In genomic region chr6:162721404-162721687, GRCh38 we compare ENCODE assay signal across 20 cellular contexts. TPM values are rescaled to one million over a fixed set of nuclear protein-coding genes. Genes with fewer than 3 reads are reported as not detected.
A peak's percentile ranks its signal among the peaks of the same experiment; 100 is the strongest.
DNase-seq lines count a peak whose midpoint lies in the region; ATAC-seq and TF ChIP-seq lines count a peak whose summit lies in the region.
"Had no signal": no experiment of that assay in that cellular context is flagged by ENCODE, and none has a peak within 500 bp of the region (broad histone marks: within the 10 kb centered on the region; RNA-seq: fewer than 3 reads in every experiment).

No MANE protein-coding gene starts in this region.

- H3K36me3 ChIP-seq in cardiac muscle cell (no peaks in the 10 kb centered on the region), left ventricle myocardium inferior (no peaks in the 10 kb centered on the region), mesendoderm (ENCODE audit: control insufficient read depth, insufficient read depth, low read length) (no peaks in the 10 kb centered on the region), skeletal muscle tissue (ENCODE audit: control insufficient read depth in 3 of 3, insufficient read depth in 3 of 3, low read length in 3 of 3) (no peaks in the 10 kb centered on the region)
- H3K36me3 ChIP-seq: BE2C had no signal

- peaks cover 28% of the 10 kb centered on the region for H3K4me1 ChIP-seq in cardiac muscle cell (ENCODE audit: low read depth)
- H3K4me1 ChIP-seq in left ventricle myocardium inferior: peaks cover 45% of the 10 kb centered on the region
- H3K4me1 ChIP-seq in mesendoderm (ENCODE audit: control insufficient read depth, low read depth, low read length): no peaks in the 10 kb centered on the region
- peaks cover 3 to 19% (median 6%) of the 10 kb centered on the region in 3 donors for H3K4me1 ChIP-seq in skeletal muscle tissue (ENCODE audit: control insufficient read depth in 3 of 3, insufficient read depth in 3 of 3, low read length in 3 of 3)

- no peak overlapping the region for H2BK120ac ChIP-seq in mesendoderm (ENCODE audit: low read depth, low read length)

- H3K4me2 ChIP-seq in mesendoderm (ENCODE audit: low read length): no peak overlapping the region

- H3K4ac ChIP-seq in mesendoderm (ENCODE audit: low read depth, low read length): no peak overlapping the region

- H3K79me2 ChIP-seq in mesendoderm (ENCODE audit: control insufficient read depth, insufficient read depth, low read length): no peaks in the 10 kb centered on the region

- H3K4me3 ChIP-seq in cardiac muscle cell (no peak overlapping the region), left ventricle myocardium inferior (no peak overlapping the region), mesendoderm (ENCODE audit: low read length) (no peak overlapping the region), skeletal muscle tissue (ENCODE audit: low read length in 3 of 3) (no peak overlapping the region)

- peaks cover under 1% of the 10 kb centered on the region for H3K4me1 Mint-ChIP-seq in stimulated activated memory B cell treated with anti-CD40 and anti-IgM and Interleukin-4, amounts not matched to agents 10 μg/mL and 1 μg/mL and 100 μg/mL, for 72 hours
- H3K4me1 Mint-ChIP-seq: IgD-negative memory B cell had no signal

- H3K27me3 ChIP-seq in cardiac muscle cell (no peaks in the 10 kb centered on the region), left ventricle myocardium inferior (ENCODE audit: low read depth) (no peaks in the 10 kb centered on the region), mesendoderm (ENCODE audit: insufficient read depth, low read length, poor library complexity) (no peaks in the 10 kb centered on the region), skeletal muscle tissue (ENCODE audit: control insufficient read depth in 3 of 3, insufficient read depth in 3 of 3, low read length in 3 of 3) (no peaks in the 10 kb centered on the region)
- H3K27me3 ChIP-seq: BE2C had no signal

- no CpG with 5 or more reads among the region's 2 CpGs for WGBS in mesendoderm (ENCODE audit: extremely low coverage, insufficient coverage, low lambda C conversion rate)

- H3K79me1 ChIP-seq in mesendoderm (ENCODE audit: low read length): no peaks in the 10 kb centered on the region

- H3K9me3 Mint-ChIP-seq in stimulated activated memory B cell treated with anti-CD40 and anti-IgM and Interleukin-4, amounts not matched to agents 10 μg/mL and 1 μg/mL and 100 μg/mL, for 72 hours: peaks cover 8% of the 10 kb centered on the region

- H3K27ac Mint-ChIP-seq in stimulated activated memory B cell treated with anti-CD40 and anti-IgM and Interleukin-4, amounts not matched to agents 10 μg/mL and 1 μg/mL and 100 μg/mL, for 72 hours: no peak overlapping the region
- H3K27ac Mint-ChIP-seq: CD4-positive, CD25-positive, alpha-beta regulatory T cell; CD8-positive, alpha-beta memory T cell; HFFc6; IgD-negative memory B cell had no signal

- DNase-seq in cardiac muscle cell (ENCODE audit: low read depth in 1 of 2, low spot score in 1 of 2) (no peak), left ventricle myocardium inferior (no peak), mesendoderm (peak; percentile 16), D341Med (ENCODE audit: low spot score) (no peak), iPS-NIHi11 (ENCODE audit: low spot score) (no peak)
- DNase-seq: ACHN; BE2C; C1 segment of cervical spinal cord; CD4-positive, CD25-positive, alpha-beta regulatory T cell; CD8-positive, alpha-beta memory T cell; COR-L47; GDM1; GOT3; H7; HFFc6 had no signal

- H3K18ac ChIP-seq in mesendoderm (ENCODE audit: low read length): no peak overlapping the region

- ATAC-seq in stimulated activated memory B cell treated with anti-CD40 and anti-IgM and Interleukin-4, amounts not matched to agents 10 μg/mL and 1 μg/mL and 100 μg/mL, for 72 hours: no peak
- no peak for ATAC-seq in HG03342 (IDR thresholded peaks at IDR 0.05; ENCODE audit: unreplicated experiment)
- ATAC-seq: HCT116 had no signal

- TF ChIP-seq CTCF in cardiac muscle cell (IDR thresholded peaks at IDR 0.05; ENCODE audit: low read depth, low read length) (no peak), left ventricle myocardium inferior (IDR thresholded peaks at IDR 0.05; ENCODE audit: borderline replicate concordance) (no peak)

- no peak overlapping the region for H3K9ac ChIP-seq in mesendoderm (ENCODE audit: low read length)
- no peak overlapping the region for H3K9ac ChIP-seq in skeletal muscle tissue (ENCODE audit: low read depth in 1 of 3, low read length in 3 of 3)

- H3K9me3 ChIP-seq in cardiac muscle cell (ENCODE audit: low read depth): no peaks in the 10 kb centered on the region
- H3K9me3 ChIP-seq in left ventricle myocardium inferior (replicated peaks): peaks cover 8% of the 10 kb centered on the region
- H3K9me3 ChIP-seq in skeletal muscle tissue (ENCODE audit: control insufficient read depth in 3 of 3, low read length in 3 of 3): no peaks in the 10 kb centered on the region
- H3K9me3 ChIP-seq: BE2C had no signal

- H2AK5ac ChIP-seq in mesendoderm (ENCODE audit: low read length): no peak overlapping the region

- no peak overlapping the region for H2BK15ac ChIP-seq in mesendoderm (replicated peaks; ENCODE audit: low read depth)

- H3K27me3 Mint-ChIP-seq in stimulated activated memory B cell treated with anti-CD40 and anti-IgM and Interleukin-4, amounts not matched to agents 10 μg/mL and 1 μg/mL and 100 μg/mL, for 72 hours: no peaks in the 10 kb centered on the region
- H3K27me3 Mint-ChIP-seq: CD4-positive, CD25-positive, alpha-beta regulatory T cell; IgD-negative memory B cell had no signal

- H3K23ac ChIP-seq in mesendoderm (ENCODE audit: low read length): no peak overlapping the region

- no peak overlapping the region for H4K8ac ChIP-seq in mesendoderm (ENCODE audit: low read depth, low read length)

- H4K5ac ChIP-seq in mesendoderm (ENCODE audit: low read length): no peak overlapping the region

- H3K36me3 Mint-ChIP-seq in stimulated activated memory B cell treated with anti-CD40 and anti-IgM and Interleukin-4, amounts not matched to agents 10 μg/mL and 1 μg/mL and 100 μg/mL, for 72 hours: peaks cover 12% of the 10 kb centered on the region

- no peak overlapping the region for H2BK5ac ChIP-seq in mesendoderm (ENCODE audit: low read length)

- intact Hi-C loops in left ventricle myocardium inferior (cut with micrococcal nuclease): no loop called here

- no peak overlapping the region for H3K56ac ChIP-seq in mesendoderm (ENCODE audit: low read length)

- no peak overlapping the region for H3K4me3 Mint-ChIP-seq in stimulated activated memory B cell treated with anti-CD40 and anti-IgM and Interleukin-4, amounts not matched to agents 10 μg/mL and 1 μg/mL and 100 μg/mL, for 72 hours
- H3K4me3 Mint-ChIP-seq: CD4-positive, CD25-positive, alpha-beta regulatory T cell; CD8-positive, alpha-beta memory T cell; HFFc6; IgD-negative memory B cell had no signal

- H3K27ac ChIP-seq in cardiac muscle cell: peak overlapping the region; percentile 38
- peak overlapping the region; percentile 93 for H3K27ac ChIP-seq in left ventricle myocardium inferior (replicated peaks)
- no peak overlapping the region for H3K27ac ChIP-seq in mesendoderm (ENCODE audit: low read depth, low read length)
- peak overlapping the region; percentile 73 for H3K27ac ChIP-seq in skeletal muscle tissue (ENCODE audit: low read depth, low read length)

RNA-seq across cellular contexts. Expression of gene PRKN, which starts 6.2 kb away (rescaled TPM):
- total RNA-seq in cardiac muscle cell: 8.0 and 28.1 TPM in 2 replicates
- polyA plus RNA-seq in cardiac muscle cell: 11.7 and 14.5 TPM in 2 replicates
- total RNA-seq in left ventricle myocardium inferior: 25.5 TPM
- polyA plus RNA-seq in mesendoderm (2013, experiment 1 of 2): 0.07 TPM
- 0.48 TPM for polyA plus RNA-seq in mesendoderm (2013, experiment 2 of 2)
- 16.7 TPM for total RNA-seq in skeletal muscle tissue

RNA-seq across cellular contexts. Expression of gene PACRG, which starts 6.4 kb away (rescaled TPM):
- total RNA-seq in cardiac muscle cell (0.83 and 0.99 TPM in 2 replicates), left ventricle myocardium inferior (10.5 TPM), skeletal muscle tissue (1.0 TPM)
- polyA plus RNA-seq in cardiac muscle cell: 3.7 TPM in 2 replicates
- 0.18 TPM for polyA plus RNA-seq in mesendoderm (2013, experiment 1 of 2)
- 0.25 TPM for polyA plus RNA-seq in mesendoderm (2013, experiment 2 of 2)
- total RNA-seq: CD8-positive, alpha-beta memory T cell; HFFc6 had no signal
- polyA plus RNA-seq: CD8-positive, alpha-beta memory T cell; IgD-negative memory B cell had no signal
